ENCODE assay signal across 12 cellular contexts in the genomic region with DNA sequence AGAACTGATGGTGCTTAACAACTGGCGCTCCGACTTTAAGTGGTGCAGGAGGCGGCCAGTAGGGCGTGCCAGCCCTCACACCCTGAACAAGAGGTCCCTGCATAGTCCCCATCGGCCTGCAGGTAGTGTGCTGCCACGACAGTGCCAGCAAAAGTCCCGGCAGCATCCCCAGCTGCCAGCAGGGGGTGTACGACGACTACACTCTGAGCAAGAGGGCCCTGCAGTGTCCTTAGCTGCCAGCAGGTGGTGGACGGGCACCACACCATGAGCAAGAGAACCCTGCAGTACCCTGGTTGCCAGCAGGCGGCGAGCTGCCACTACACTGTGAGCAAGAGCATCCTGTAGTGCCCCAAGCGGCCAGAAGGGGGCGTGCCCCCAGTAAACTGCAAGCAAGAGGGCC. TPM values are rescaled to one million over a fixed set of nuclear protein-coding genes. Genes with fewer than 3 reads are reported as not detected.
DNase-seq lines count a peak whose midpoint lies in the region; ATAC-seq and TF ChIP-seq lines count a peak whose summit lies in the region.
"Not testable (repeated sequence)": the region's sequence is repeated elsewhere in the genome, so short reads cannot be mapped to it uniquely, and the experiment has no call there.
"Had no signal": no experiment of that assay in that cellular context is flagged by ENCODE, and none has a peak within 500 bp of the region (broad histone marks: within the 10 kb centered on the region; RNA-seq: fewer than 3 reads in every experiment).

No MANE protein-coding gene starts in this region.

- not testable (repeated sequence) for H3K4me3 Mint-ChIP-seq in endodermal cell; natural killer cell treated with Interleukin-12 subunit alpha and Interleukin-12 subunit beta and Interleukin-15 and Interleukin-18, amount 100 ng/mL, for 72 hours

- not testable (repeated sequence) for H3K27ac Mint-ChIP-seq in endodermal cell; natural killer cell treated with Interleukin-12 subunit alpha and Interleukin-12 subunit beta and Interleukin-15 and Interleukin-18, amount 100 ng/mL, for 72 hours

- H3K9ac ChIP-seq in endodermal cell (ENCODE audit: extremely low read depth, low read length, poor library complexity, severe bottlenecking), result not testable (repeated sequence)

- TF ChIP-seq POLR2A in GM18505 (IDR thresholded peaks at IDR 0.05; ENCODE audit: borderline replicate concordance, extremely low read depth, insufficient read depth, insufficient read length), result not testable (repeated sequence)

- H3K4me1 ChIP-seq in endodermal cell (ENCODE audit: control insufficient read depth, insufficient read depth, low read length), result not testable (repeated sequence)

- H3K9me3 ChIP-seq in endodermal cell (ENCODE audit: control insufficient read depth, low read length), result not testable (repeated sequence)

- WGBS in endodermal cell (ENCODE audit: insufficient coverage in 1 of 2, insufficient read length in 1 of 2), 2 experiments, result 78% methylated on average over 3 of the region's 14 CpGs; no CpG with 5 or more reads in 1 of the 2 experiments

- not testable (repeated sequence) for H3K4me3 ChIP-seq in endodermal cell (ENCODE audit: low read length)

- not testable (repeated sequence) for TF ChIP-seq CTCF in endodermal cell (conservative IDR thresholded peaks at IDR 0.05)

- H3K4me1 Mint-ChIP-seq in endodermal cell; natural killer cell treated with Interleukin-12 subunit alpha and Interleukin-12 subunit beta and Interleukin-15 and Interleukin-18, amount 100 ng/mL, for 72 hours (ENCODE audit: low read depth in 2 of 2): not testable (repeated sequence)

- H3K36me3 Mint-ChIP-seq in endodermal cell (ENCODE audit: low read depth); natural killer cell treated with Interleukin-12 subunit alpha and Interleukin-12 subunit beta and Interleukin-15 and Interleukin-18, amount 100 ng/mL, for 72 hours: not testable (repeated sequence)

- DNase-seq in NAMALWA (ENCODE audit: low spot score), result peak; percentile 37
- peak; percentile 40 for DNase-seq in activated T-cell treated with anti-CD3 and anti-CD28 coated beads for 48 hours (ENCODE audit: low read depth)
- DNase-seq in endodermal cell, result peak; percentile 40
- not testable (repeated sequence) for DNase-seq in natural killer cell treated with Interleukin-12 subunit alpha and Interleukin-12 subunit beta and Interleukin-15 and Interleukin-18, amount 100 ng/mL, for 72 hours (ENCODE audit: low spot score)

- H3K9me3 Mint-ChIP-seq in endodermal cell, result peaks cover 18% of the 10 kb centered on the region
- not testable (repeated sequence) for H3K9me3 Mint-ChIP-seq in natural killer cell treated with Interleukin-12 subunit alpha and Interleukin-12 subunit beta and Interleukin-15 and Interleukin-18, amount 100 ng/mL, for 72 hours

- not testable (repeated sequence) for H3K27ac ChIP-seq in endodermal cell (ENCODE audit: low read depth, low read length)

- not testable (repeated sequence) for H3K36me3 ChIP-seq in endodermal cell (ENCODE audit: control insufficient read depth, insufficient read depth, low read length)

- ATAC-seq in GM18505 (IDR thresholded peaks at IDR 0.05; ENCODE audit: unreplicated experiment), result peak; percentile 77
- ATAC-seq in GM21529 (IDR thresholded peaks at IDR 0.05; ENCODE audit: unreplicated experiment), result peak; percentile 52
- peak; percentile 68 for ATAC-seq in HG03103 (IDR thresholded peaks at IDR 0.05; ENCODE audit: low read depth, unreplicated experiment)
- ATAC-seq in natural killer cell treated with Interleukin-12 subunit alpha and Interleukin-12 subunit beta and Interleukin-15 and Interleukin-18, amount 100 ng/mL, for 72 hours, result peak; percentile 71 to 80

- H3K27me3 Mint-ChIP-seq in endodermal cell (ENCODE audit: insufficient read depth); natural killer cell treated with Interleukin-12 subunit alpha and Interleukin-12 subunit beta and Interleukin-15 and Interleukin-18, amount 100 ng/mL, for 72 hours: not testable (repeated sequence)

- not testable (repeated sequence) for H3K27me3 ChIP-seq in endodermal cell (ENCODE audit: control insufficient read depth, insufficient read depth, low read length, poor library complexity, severe bottlenecking)

RNA-seq across cellular contexts. Expression of gene DUX4, which starts 53.5 kb away (rescaled TPM):
- not detected for total RNA-seq in endodermal cell
- not detected for polyA plus RNA-seq in endodermal cell (2013, experiment 1 of 2)
- not detected for polyA plus RNA-seq in endodermal cell (2013, experiment 2 of 2)
- not detected for total RNA-seq in natural killer cell treated with Interleukin-12 subunit alpha and Interleukin-12 subunit beta and Interleukin-15 and Interleukin-18, amount 100 ng/mL, for 72 hours
- total RNA-seq: LHCN-M2, right cardiac atrium, RPMI7951 had no signal
- polyA plus RNA-seq: esophagus, right cardiac atrium had no signal

RNA-seq across cellular contexts. Expression of gene DBET, which starts 55.8 kb away (rescaled TPM):
- total RNA-seq in endodermal cell, result not detected
- not detected for polyA plus RNA-seq in endodermal cell (2013, experiment 1 of 2)
- polyA plus RNA-seq in endodermal cell (2013, experiment 2 of 2), result not detected
- not detected for total RNA-seq in natural killer cell treated with Interleukin-12 subunit alpha and Interleukin-12 subunit beta and Interleukin-15 and Interleukin-18, amount 100 ng/mL, for 72 hours
- total RNA-seq: LHCN-M2, right cardiac atrium, RPMI7951 had no signal
- polyA plus RNA-seq: esophagus, right cardiac atrium, thymus had no signal
